In the genomic region with DNA sequence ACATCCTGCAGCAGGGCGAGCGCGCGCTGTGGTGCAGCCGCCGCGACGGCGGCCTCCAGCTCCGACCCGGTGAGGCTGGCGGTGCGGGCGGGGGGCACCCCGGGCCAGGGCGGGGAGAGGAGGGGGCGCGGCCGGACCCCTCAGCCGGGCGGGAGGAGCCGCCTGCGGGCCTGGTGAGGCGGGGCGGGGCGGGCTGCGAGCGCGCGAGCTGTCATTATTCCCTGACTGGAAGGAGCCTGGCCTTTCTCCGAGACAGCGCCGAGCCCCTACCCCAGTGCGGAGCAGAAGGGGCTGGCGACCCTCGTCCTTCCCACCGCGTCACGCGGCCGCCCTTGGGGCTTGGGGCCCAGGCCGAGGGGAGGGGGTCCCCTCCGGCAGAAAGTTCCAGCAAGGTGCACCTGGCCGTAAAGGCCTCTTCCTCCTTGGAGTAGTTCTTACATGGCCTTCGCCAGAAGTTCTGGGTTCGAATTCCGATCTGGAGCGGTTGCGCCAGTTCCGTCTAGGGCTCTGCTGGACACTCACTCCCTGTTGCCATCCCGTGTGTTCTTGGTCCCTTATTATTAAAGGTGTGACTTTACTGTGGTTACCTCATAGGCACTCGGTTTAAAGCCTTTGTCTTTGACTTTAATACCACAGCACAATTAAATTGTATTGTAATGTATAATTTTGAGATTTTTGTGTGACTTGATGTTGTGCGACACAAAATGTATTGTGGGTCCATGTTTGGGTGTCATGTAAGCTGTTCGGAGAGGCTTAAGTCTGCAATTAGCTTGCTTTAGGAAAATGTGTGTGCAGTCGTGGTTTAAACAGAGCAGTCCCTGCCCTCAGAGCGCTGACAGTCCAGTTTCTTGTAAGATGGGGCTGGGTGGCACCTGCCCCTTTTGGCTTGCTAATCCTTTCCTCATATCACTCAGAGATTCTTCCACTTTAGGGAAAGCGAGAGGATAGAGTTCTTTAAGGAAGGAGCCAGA, we compare ENCODE assay signal across 8 cellular contexts. TPM values are rescaled to one million over a fixed set of nuclear protein-coding genes. Genes with fewer than 3 reads are reported as not detected.
DNase-seq lines count a peak whose midpoint lies in the region; ATAC-seq and TF ChIP-seq lines count a peak whose summit lies in the region.

No MANE protein-coding gene starts in this region.

- peaks cover 19% of the 10 kb centered on the region for H3K4me1 ChIP-seq in cardiac muscle cell (ENCODE audit: low read depth)
- H3K4me1 ChIP-seq in endodermal cell (ENCODE audit: control insufficient read depth, insufficient read depth, low read length), result peaks cover 18% of the 10 kb centered on the region

- no peaks in the 10 kb centered on the region for H3K9me3 ChIP-seq in cardiac muscle cell (ENCODE audit: low read depth)
- no peaks in the 10 kb centered on the region for H3K9me3 ChIP-seq in endodermal cell (ENCODE audit: control insufficient read depth, low read length)

- H3K27me3 Mint-ChIP-seq in T-cell (no peaks in the 10 kb centered on the region), endodermal cell (ENCODE audit: insufficient read depth) (peaks cover 7% of the 10 kb centered on the region), nephron progenitor cell (ENCODE audit: low read depth, poor library complexity) (no peaks in the 10 kb centered on the region)

- no peaks in the 10 kb centered on the region for H3K36me3 ChIP-seq in cardiac muscle cell
- H3K36me3 ChIP-seq in endodermal cell (ENCODE audit: control insufficient read depth, insufficient read depth, low read length), result peaks cover 4% of the 10 kb centered on the region

- peak overlapping the region; percentile 85 to 90 (median 88) for H3K4me3 Mint-ChIP-seq in T-cell
- peak overlapping the region; percentile 66 for H3K4me3 Mint-ChIP-seq in endodermal cell
- H3K4me3 Mint-ChIP-seq in nephron progenitor cell, result peak overlapping the region; percentile 87

- no peaks in the 10 kb centered on the region for H3K27me3 ChIP-seq in cardiac muscle cell
- H3K27me3 ChIP-seq in endodermal cell (ENCODE audit: control insufficient read depth, insufficient read depth, low read length, poor library complexity, severe bottlenecking), result no peaks in the 10 kb centered on the region

- DNase-seq in cardiac muscle cell (ENCODE audit: low read depth in 1 of 2, low spot score in 1 of 2) (peak in 1 of 2 donors; percentile 82), left ventricle myocardium superior (no peak), T-cell (peak in 2 of 34 experiments; percentile 2 to 25), endodermal cell (peak; percentile 88), nephron progenitor cell (peak; percentile 82), HPDE6-E6E7 (ENCODE audit: extremely low spot score) (no peak)

- H3K4me1 Mint-ChIP-seq in T-cell, result peaks cover 32 to 43% (median 34%) of the 10 kb centered on the region in 3 donors
- peaks cover 28% of the 10 kb centered on the region for H3K4me1 Mint-ChIP-seq in endodermal cell
- peaks cover 52% of the 10 kb centered on the region for H3K4me1 Mint-ChIP-seq in nephron progenitor cell

- peak overlapping the region; percentile 39 for H3K9ac ChIP-seq in endodermal cell (ENCODE audit: extremely low read depth, low read length, poor library complexity, severe bottlenecking)

- WGBS in endodermal cell (ENCODE audit: insufficient coverage in 1 of 2, insufficient read length in 1 of 2), 2 experiments, result 6 to 13% methylated on average over 24 to 56 of the region's 57 CpGs

- H3K4me3 ChIP-seq in cardiac muscle cell, result peak overlapping the region; percentile 62
- peak overlapping the region; percentile 90 for H3K4me3 ChIP-seq in endodermal cell (ENCODE audit: low read length)

- H3K9me3 Mint-ChIP-seq in T-cell (no peaks in the 10 kb centered on the region), endodermal cell (peaks cover 4% of the 10 kb centered on the region), nephron progenitor cell (no peaks in the 10 kb centered on the region)

- intact Hi-C loops in left ventricle myocardium superior (cut with micrococcal nuclease), result no loop called here

- CTCF ChIA-PET in T-cell (lab: Charles Lee), result interaction anchor here in 1 of 2 donors (0.6 to 1.4 kb wide), 8 partner anchors 10 to 164 kb away, joined by 3 to 12 read pairs (median 4); partner anchors contain the start of gene BAG3

- no peaks in the 10 kb centered on the region for H3K36me3 Mint-ChIP-seq in T-cell
- H3K36me3 Mint-ChIP-seq in endodermal cell (ENCODE audit: low read depth), result peaks cover 3% of the 10 kb centered on the region
- peaks cover 12% of the 10 kb centered on the region for H3K36me3 Mint-ChIP-seq in nephron progenitor cell (ENCODE audit: low read depth)

- ATAC-seq in left ventricle myocardium superior, result no peak
- ATAC-seq in T-cell (replicated peaks in 1 of 4), result peak in 1 of 4 experiments; percentile 5
- ATAC-seq in HG02970 (IDR thresholded peaks at IDR 0.05; ENCODE audit: low FRiP score, unreplicated experiment), result no peak
- no peak for ATAC-seq in HG02610 (IDR thresholded peaks at IDR 0.05; ENCODE audit: unreplicated experiment)

- TF ChIP-seq CTCF in cardiac muscle cell (IDR thresholded peaks at IDR 0.05; ENCODE audit: low read depth, low read length) (no peak), endodermal cell (conservative IDR thresholded peaks at IDR 0.05) (no peak), nephron progenitor cell (IDR thresholded peaks at IDR 0.05) (no peak)

- peak overlapping the region; percentile 69 to 92 for H3K27ac Mint-ChIP-seq in T-cell
- H3K27ac Mint-ChIP-seq in endodermal cell, result no peak overlapping the region
- H3K27ac Mint-ChIP-seq in nephron progenitor cell, result peak overlapping the region; percentile 90

- peak overlapping the region; percentile 77 for H3K27ac ChIP-seq in cardiac muscle cell
- peak overlapping the region; percentile 83 for H3K27ac ChIP-seq in endodermal cell (ENCODE audit: low read depth, low read length)

- POLR2A ChIA-PET in T-cell (lab: Charles Lee), result interaction anchor here (0.6 to 1.3 kb wide), 6 partner anchors 11 to 146 kb away, joined by 3 to 5 read pairs (median 3); partner anchors contain the start of gene MCMBP (in 1 of the 2)

RNA-seq across cellular contexts. Expression of gene INPP5F, which starts 0.7 kb away (rescaled TPM):
- total RNA-seq in cardiac muscle cell (15.7 and 19.9 TPM in 2 replicates), left ventricle myocardium superior (4.0 TPM), T-cell (10 to 100 TPM in 2 of 5 donors, 1 to 10 TPM in 3; 7.3 to 13.7 (median 9.8) TPM), endodermal cell (10 to 100 TPM; 74.4 to 75.6 TPM)
- polyA plus RNA-seq in cardiac muscle cell, result 8.4 and 10.2 TPM in 2 replicates
- 116 TPM for polyA plus RNA-seq in endodermal cell (2013, experiment 1 of 2)
- polyA plus RNA-seq in endodermal cell (2013, experiment 2 of 2), result 115 TPM

Comparison
In these comparisons a context has a peak if more than half of its experiments do, and no peak if none do; other contexts are left out.
1. DNase-seq: peak in endodermal cell (single experiment) and nephron progenitor cell (single experiment); none in left ventricle myocardium superior (single experiment) and HPDE6-E6E7 (single experiment).
2. Peak in every context shown above with its lines, with median percentiles within 50 percentile points of each other: H3K4me3 Mint-ChIP-seq.